Comparison of ENCODE assay signal across 8 cellular contexts in the genomic region with DNA sequence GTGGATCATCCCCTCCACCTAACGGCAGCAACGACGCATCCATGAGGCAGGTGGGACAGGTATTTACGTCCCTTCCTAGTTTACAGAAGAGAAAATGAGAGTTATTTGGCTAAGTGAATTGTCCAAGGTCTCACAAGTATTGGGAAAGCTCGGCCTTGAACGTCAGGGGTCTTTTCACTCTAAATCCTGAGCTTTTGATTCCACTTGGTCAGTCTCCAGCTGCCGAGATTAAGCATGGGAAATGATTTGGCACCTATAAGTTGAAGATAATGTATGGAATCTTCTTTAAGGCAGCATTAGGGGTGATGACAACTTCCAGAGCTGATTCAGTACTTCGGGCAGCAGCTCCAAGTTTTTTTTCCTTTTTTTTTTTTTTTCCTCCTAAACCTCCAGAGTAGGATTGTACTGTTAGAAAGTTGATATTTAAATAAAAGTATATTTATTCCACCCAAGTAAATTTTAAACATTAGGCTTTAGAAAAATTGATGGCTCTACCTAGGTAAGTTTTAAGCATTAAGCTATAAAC. TPM values are rescaled to one million over a fixed set of nuclear protein-coding genes. Genes with fewer than 3 reads are reported as not detected.
DNase-seq lines count a peak whose midpoint lies in the region; ATAC-seq and TF ChIP-seq lines count a peak whose summit lies in the region.

No MANE protein-coding gene starts in this region.

- TF ChIP-seq CTCF in left lung (IDR thresholded peaks at IDR 0.05) (no peak), type B pancreatic cell (conservative IDR thresholded peaks at IDR 0.05) (no peak)

- CTCF ChIA-PET in activated naive CD4-positive, alpha-beta T cell treated with anti-CD3 and anti-CD28 coated beads, Interleukin-2, amount 10 ng/mL, durations not matched to agents 7 days and 5 days (lab: Charles Lee) = interaction anchor here (0.6 to 2.7 kb wide), 3 partner anchors 167 to 410 kb away, joined by 3 to 13 read pairs (median 3); no protein-coding TSS in a partner anchor

- intact Hi-C loops in left lung (cut with DNase I) = no loop called here

- no peaks in the 10 kb centered on the region for H3K27me3 ChIP-seq in left lung

- no peak for ATAC-seq in activated naive CD8-positive, alpha-beta T cell treated with anti-CD3 and anti-CD28 coated beads, Interleukin-2, amount 50 U/mL, for 24 hours
- ATAC-seq in left lung (no peak), HG03520 (IDR thresholded peaks at IDR 0.05; ENCODE audit: unreplicated experiment) (no peak), GM21825 (IDR thresholded peaks at IDR 0.05; ENCODE audit: unreplicated experiment) (no peak)

- H3K9me3 Mint-ChIP-seq in activated naive CD4-positive, alpha-beta T cell treated with anti-CD3 and anti-CD28 coated beads, Interleukin-2, amount 10 ng/mL, durations not matched to agents 7 days and 5 days = no peaks in the 10 kb centered on the region
- no peaks in the 10 kb centered on the region for H3K9me3 Mint-ChIP-seq in activated naive CD8-positive, alpha-beta T cell treated with anti-CD3 and anti-CD28 coated beads, Interleukin-2, amount 50 U/mL, for 24 hours
- no peaks in the 10 kb centered on the region for H3K9me3 Mint-ChIP-seq in type B pancreatic cell

- H3K4me3 Mint-ChIP-seq in activated naive CD4-positive, alpha-beta T cell treated with anti-CD3 and anti-CD28 coated beads, Interleukin-2, amount 10 ng/mL, durations not matched to agents 7 days and 5 days = peak overlapping the region; percentile 79
- H3K4me3 Mint-ChIP-seq in activated naive CD8-positive, alpha-beta T cell treated with anti-CD3 and anti-CD28 coated beads, Interleukin-2, amount 50 U/mL, for 24 hours = peak overlapping the region; percentile 83
- H3K4me3 Mint-ChIP-seq in type B pancreatic cell = peak overlapping the region; percentile 89

- H3K36me3 ChIP-seq in left lung = no peaks in the 10 kb centered on the region

- no peak for DNase-seq in activated naive CD4-positive, alpha-beta T cell treated with anti-CD3 and anti-CD28 coated beads, Interleukin-2, amount 10 ng/mL, durations not matched to agents 7 days and 5 days
- DNase-seq in activated naive CD4-positive, alpha-beta T cell (lab: John Stamatoyannopoulos, UW) = no peak
- DNase-seq in activated naive CD8-positive, alpha-beta T cell treated with anti-CD3 and anti-CD28 coated beads, Interleukin-2, amount 50 U/mL, for 24 hours = no peak
- no peak for DNase-seq in left lung
- DNase-seq in type B pancreatic cell (ENCODE audit: extremely low spot score, unreplicated experiment) = no peak
- no peak for DNase-seq in NCI-H82 (lab: John Stamatoyannopoulos, UW)

- H3K4me3 ChIP-seq in left lung = peak overlapping the region; percentile 97 to 100

- H3K27ac Mint-ChIP-seq in activated naive CD4-positive, alpha-beta T cell treated with anti-CD3 and anti-CD28 coated beads, Interleukin-2, amount 10 ng/mL, durations not matched to agents 7 days and 5 days = no peak overlapping the region
- peak overlapping the region; percentile 41 for H3K27ac Mint-ChIP-seq in activated naive CD8-positive, alpha-beta T cell treated with anti-CD3 and anti-CD28 coated beads, Interleukin-2, amount 50 U/mL, for 24 hours
- peak overlapping the region; percentile 52 for H3K27ac Mint-ChIP-seq in type B pancreatic cell

- no peak overlapping the region for H3K27ac ChIP-seq in left lung

- H3K9me3 ChIP-seq in left lung = no peaks in the 10 kb centered on the region

- peaks cover 13% of the 10 kb centered on the region for H3K4me1 Mint-ChIP-seq in activated naive CD4-positive, alpha-beta T cell treated with anti-CD3 and anti-CD28 coated beads, Interleukin-2, amount 10 ng/mL, durations not matched to agents 7 days and 5 days
- H3K4me1 Mint-ChIP-seq in activated naive CD8-positive, alpha-beta T cell treated with anti-CD3 and anti-CD28 coated beads, Interleukin-2, amount 50 U/mL, for 24 hours = peaks cover 18% of the 10 kb centered on the region
- H3K4me1 Mint-ChIP-seq in type B pancreatic cell (ENCODE audit: unreplicated experiment) = peaks cover 1% of the 10 kb centered on the region

- peaks cover 34% of the 10 kb centered on the region for H3K27me3 Mint-ChIP-seq in activated naive CD4-positive, alpha-beta T cell treated with anti-CD3 and anti-CD28 coated beads, Interleukin-2, amount 10 ng/mL, durations not matched to agents 7 days and 5 days
- H3K27me3 Mint-ChIP-seq in activated naive CD8-positive, alpha-beta T cell treated with anti-CD3 and anti-CD28 coated beads, Interleukin-2, amount 50 U/mL, for 24 hours = peaks cover 2% of the 10 kb centered on the region
- H3K27me3 Mint-ChIP-seq in type B pancreatic cell = peaks cover 3% of the 10 kb centered on the region

- H3K4me1 ChIP-seq in left lung = peaks cover 5 to 18% of the 10 kb centered on the region in 2 donors

- H3K36me3 Mint-ChIP-seq in activated naive CD4-positive, alpha-beta T cell treated with anti-CD3 and anti-CD28 coated beads, Interleukin-2, amount 10 ng/mL, durations not matched to agents 7 days and 5 days = no peaks in the 10 kb centered on the region
- no peaks in the 10 kb centered on the region for H3K36me3 Mint-ChIP-seq in activated naive CD8-positive, alpha-beta T cell treated with anti-CD3 and anti-CD28 coated beads, Interleukin-2, amount 50 U/mL, for 24 hours (ENCODE audit: low read depth)
- peaks cover 11% of the 10 kb centered on the region for H3K36me3 Mint-ChIP-seq in type B pancreatic cell

RNA-seq across cellular contexts. Expression of a gene that starts 0.7 kb away (rescaled TPM):
- 10 to 100 TPM in 1 of 2 donors, 1 to 10 TPM in 1; 8.3 to 11.0 TPM for total RNA-seq in left lung
- total RNA-seq in type B pancreatic cell (ENCODE audit: low replicate concordance) = 11.9 and 20.5 TPM in 2 replicates

RNA-seq across cellular contexts. Expression of a gene that starts 44.9 kb away (rescaled TPM):
- total RNA-seq in left lung (10 to 100 TPM; 79.5 to 81.1 TPM), type B pancreatic cell (ENCODE audit: low replicate concordance) (66.4 and 146 TPM in 2 replicates)

RNA-seq across cellular contexts. Expression of a gene that starts 58.5 kb away (rescaled TPM):
- total RNA-seq in left lung = under 1 TPM in 1 of 2 donors, not detected in 1; 0.26 TPM
- 0.36 and 2.0 TPM in 2 replicates for total RNA-seq in type B pancreatic cell (ENCODE audit: low replicate concordance)
